Comparison of ENCODE assay signal across 15 cellular contexts in genomic region chr19:5943623-5944022, GRCh38. TPM values are rescaled to one million over a fixed set of nuclear protein-coding genes. Genes with fewer than 3 reads are reported as not detected.
DNase-seq lines count a peak whose midpoint lies in the region; ATAC-seq and TF ChIP-seq lines count a peak whose summit lies in the region.
"Had no signal": no experiment of that assay in that cellular context is flagged by ENCODE, and none has a peak within 500 bp of the region (broad histone marks: within the 10 kb centered on the region; RNA-seq: fewer than 3 reads in every experiment).

No MANE protein-coding gene starts in this region.

- no peaks in the 10 kb centered on the region for H3K36me3 Mint-ChIP-seq in activated naive CD4-positive, alpha-beta T cell treated with anti-CD3 and anti-CD28 coated beads, Interleukin-2, amount 50 U/mL, for 72 hours

- H3K4me2 ChIP-seq in hepatocyte, result peak overlapping the region; percentile 24
- H3K4me2 ChIP-seq: PC-9 had no signal

- no peak for DNase-seq in activated naive CD4-positive, alpha-beta T cell treated with anti-CD3 and anti-CD28 coated beads, Interleukin-2, amount 50 U/mL, for 72 hours (ENCODE audit: low spot score in 2 of 2)
- no peak for DNase-seq in activated naive CD4-positive, alpha-beta T cell treated with Interleukin-2 at 50 U/mL for 16 hours
- DNase-seq in astrocyte of the spinal cord (ENCODE audit: low read depth, low spot score) (peak; percentile 52), hepatocyte (ENCODE audit: low spot score) (peak; percentile 32), stomach (no peak), NCI-H1694 (lab: John Stamatoyannopoulos, UW) (no peak)
- DNase-seq: ACHN; activated CD4-positive, alpha-beta T cell treated with anti-CD3 and anti-CD28 coated beads, Interleukin-2, amount 50 U/mL, for 48 hours; activated naive CD4-positive, alpha-beta T cell treated with anti-CD3 and anti-CD28 coated beads, Interleukin-2, amount 10 ng/mL, durations not matched to agents 7 days and 5 days; DMS53; occipital lobe; PC-9 had no signal

- in situ Hi-C loops in astrocyte of the spinal cord (cut with HindIII; ENCODE audit: low sequenced_read_pairs), result no loop called here

- no peaks in the 10 kb centered on the region for H3K9me3 ChIP-seq in hepatocyte (ENCODE audit: low read depth)
- no peaks in the 10 kb centered on the region for H3K9me3 ChIP-seq in stomach

- peak; percentile 43 to 53 for ATAC-seq in activated naive CD4-positive, alpha-beta T cell treated with anti-CD3 and anti-CD28 coated beads, Interleukin-2, amount 50 U/mL, for 72 hours
- ATAC-seq in HG02840 (IDR thresholded peaks at IDR 0.05; ENCODE audit: low FRiP score, unreplicated experiment), result no peak
- no peak for ATAC-seq in HG03108 (IDR thresholded peaks at IDR 0.05; ENCODE audit: unreplicated experiment)

- H3K36me3 ChIP-seq in hepatocyte (replicated peaks; ENCODE audit: insufficient read depth, low read depth) (no peaks in the 10 kb centered on the region), stomach (peaks cover 18 to 38% (median 33%) of the 10 kb centered on the region in 4 donors)

- peaks cover 50% of the 10 kb centered on the region for H4K20me1 ChIP-seq in hepatocyte (ENCODE audit: insufficient read depth, poor library complexity, severe bottlenecking)

- no peaks in the 10 kb centered on the region for H3K9me2 ChIP-seq in hepatocyte (replicated peaks; ENCODE audit: insufficient read depth)

- peak overlapping the region; percentile 80 for H3K27ac ChIP-seq in hepatocyte
- peak overlapping the region in 4 of 5 donors; percentile 57 to 84 (median 64) for H3K27ac ChIP-seq in stomach
- H3K27ac ChIP-seq: PC-9 had no signal

- peaks cover 92% of the 10 kb centered on the region for H3K79me2 ChIP-seq in hepatocyte

- no peaks in the 10 kb centered on the region for H3K27me3 ChIP-seq in hepatocyte
- H3K27me3 ChIP-seq in stomach, result no peaks in the 10 kb centered on the region

- TF ChIP-seq EP300 in stomach (IDR thresholded peaks at IDR 0.05), result no peak

- TF ChIP-seq POLR2A in stomach (IDR thresholded peaks at IDR 0.05), result no peak

- 72% methylated on average over 10 of the region's 10 CpGs for WGBS in hepatocyte (ENCODE audit: low lambda C conversion rate, missing lambda C conversion rate)
- 59 to 76% (median 66%) methylated on average over 10 of the region's 10 CpGs for WGBS in stomach, 5 donors

- H3K27ac Mint-ChIP-seq in activated naive CD4-positive, alpha-beta T cell treated with anti-CD3 and anti-CD28 coated beads, Interleukin-2, amount 50 U/mL, for 72 hours, result peak overlapping the region in 1 of 2 donors; percentile 54
- H3K27ac Mint-ChIP-seq: T-helper 1 cell treated with Interleukin-12 subunit alpha and Interleukin-12 subunit beta and Interleukin-4 antibody, amounts not matched to agents 30 μg/mL and 1 μg/mL, for 36 hours had no signal

- no peaks in the 10 kb centered on the region for H3K9me3 Mint-ChIP-seq in activated naive CD4-positive, alpha-beta T cell treated with anti-CD3 and anti-CD28 coated beads, Interleukin-2, amount 50 U/mL, for 72 hours
- H3K9me3 Mint-ChIP-seq: activated naive CD4-positive, alpha-beta T cell treated with anti-CD3 and anti-CD28 coated beads, Interleukin-2, amount 10 ng/mL, durations not matched to agents 7 days and 5 days; T-helper 1 cell treated with Interleukin-12 subunit alpha and Interleukin-12 subunit beta and Interleukin-4 antibody, amounts not matched to agents 30 μg/mL and 1 μg/mL, for 36 hours had no signal

- TF ChIP-seq CTCF in astrocyte of the spinal cord (IDR thresholded peaks at IDR 0.05; ENCODE audit: low read depth, low read length), result no peak
- no peak for TF ChIP-seq CTCF in hepatocyte (IDR thresholded peaks at IDR 0.05; ENCODE audit: poor library complexity)
- TF ChIP-seq CTCF in stomach (IDR thresholded peaks at IDR 0.05), result no peak

- H3K4me3 ChIP-seq in astrocyte of the spinal cord (ENCODE audit: low read depth, low read length) (no peak overlapping the region), hepatocyte (no peak overlapping the region), stomach (no peak overlapping the region)
- H3K4me3 ChIP-seq: PC-9 had no signal

- H3K4me1 ChIP-seq in hepatocyte (ENCODE audit: insufficient read depth) (peaks cover 37% of the 10 kb centered on the region), stomach (peaks cover 44 to 82% (median 56%) of the 10 kb centered on the region in 4 donors)

- H2AFZ ChIP-seq in hepatocyte, result no peak overlapping the region
- H2AFZ ChIP-seq: PC-9 had no signal

- intact Hi-C loops in stomach (cut with DNase I; ENCODE audit: low total_unique reads), result no loop called here

RNA-seq across cellular contexts. Expression of gene CAPS, which starts 29.6 kb away (rescaled TPM):
- total RNA-seq in activated naive CD4-positive, alpha-beta T cell treated with anti-CD3 and anti-CD28 coated beads, Interleukin-2, amount 50 U/mL, for 72 hours, result 1 to 10 TPM; 5.1 to 6.0 TPM
- total RNA-seq in hepatocyte, result 7.5 and 15.5 TPM in 2 replicates
- polyA plus RNA-seq in hepatocyte, result 17.8 and 23.1 TPM in 2 replicates
- 100 to 1,000 TPM in 1 of 5 donors, 10 to 100 TPM in 4; 27.2 to 143 (median 54.8) TPM for total RNA-seq in stomach
- 10 to 100 TPM; 34.5 to 50.4 (median 44.0) TPM for polyA plus RNA-seq in stomach

RNA-seq across cellular contexts. Expression of gene RANBP3, which starts 34.3 kb away (rescaled TPM):
- 100 to 1,000 TPM in 1 of 2 donors, 10 to 100 TPM in 1; 89.6 to 112 TPM for total RNA-seq in activated naive CD4-positive, alpha-beta T cell treated with anti-CD3 and anti-CD28 coated beads, Interleukin-2, amount 50 U/mL, for 72 hours
- total RNA-seq in hepatocyte, result 51.0 and 78.1 TPM in 2 replicates
- 10.4 and 16.4 TPM in 2 replicates for polyA plus RNA-seq in hepatocyte
- 100 to 1,000 TPM in 2 of 5 donors, 10 to 100 TPM in 3; 28.6 to 235 (median 85.9) TPM for total RNA-seq in stomach
- 10 to 100 TPM; 27.7 to 34.4 (median 31.2) TPM for polyA plus RNA-seq in stomach

RNA-seq across cellular contexts. Expression of gene VMAC, which starts 39.0 kb away (rescaled TPM):
- 1 to 10 TPM; 3.8 to 3.9 TPM for total RNA-seq in activated naive CD4-positive, alpha-beta T cell treated with anti-CD3 and anti-CD28 coated beads, Interleukin-2, amount 50 U/mL, for 72 hours
- total RNA-seq in hepatocyte, result 4.3 and 5.9 TPM in 2 replicates
- polyA plus RNA-seq in hepatocyte, result 3.1 and 4.5 TPM in 2 replicates
- total RNA-seq in stomach, result 10 to 100 TPM in 3 of 5 donors, 1 to 10 TPM in 2; 3.6 to 60.8 (median 13.8) TPM
- polyA plus RNA-seq in stomach, result 1 to 10 TPM; 4.3 to 5.0 (median 4.7) TPM

RNA-seq across cellular contexts. Expression of gene NDUFA11, which starts 40.0 kb away (rescaled TPM):
- 100 to 1,000 TPM; 206 to 224 TPM for total RNA-seq in activated naive CD4-positive, alpha-beta T cell treated with anti-CD3 and anti-CD28 coated beads, Interleukin-2, amount 50 U/mL, for 72 hours
- total RNA-seq in hepatocyte (158 and 171 TPM in 2 replicates), stomach (100 to 1,000 TPM in 4 of 5 donors, 10 to 100 TPM in 1; 22.2 to 474 (median 130) TPM)
- polyA plus RNA-seq in hepatocyte (437 and 441 TPM in 2 replicates), stomach (100 to 1,000 TPM; 490 to 524 (median 492) TPM)

Comparison
In these comparisons a context has a peak if more than half of its experiments do, and no peak if none do; other contexts are left out.
1. ATAC-seq: peak in activated naive CD4-positive, alpha-beta T cell treated with anti-CD3 and anti-CD28 coated beads, Interleukin-2, amount 50 U/mL, for 72 hours (2 of 2); none in HG02840 (single experiment) and HG03108 (single experiment).
2. DNase-seq: peak in astrocyte of the spinal cord (single experiment) and hepatocyte (single experiment); none in activated naive CD4-positive, alpha-beta T cell treated with anti-CD3 and anti-CD28 coated beads, Interleukin-2, amount 50 U/mL, for 72 hours (0 of 2), activated naive CD4-positive, alpha-beta T cell treated with Interleukin-2 at 50 U/mL for 16 hours (single experiment), stomach (single experiment) and NCI-H1694 (single experiment).